In genomic region chr1:33055210-33055991, GRCh38 we compare ENCODE assay signal across 8 cellular contexts. TPM values are rescaled to one million over a fixed set of nuclear protein-coding genes. Genes with fewer than 3 reads are reported as not detected.
DNase-seq lines count a peak whose midpoint lies in the region; ATAC-seq and TF ChIP-seq lines count a peak whose summit lies in the region.

No MANE protein-coding gene starts in this region.

- H3K27ac ChIP-seq in SJCRH30 (no peak overlapping the region), body of pancreas (no peak overlapping the region)

- H3K4me1 ChIP-seq in Loucy (ENCODE audit: insufficient read depth, low read length, poor library complexity, severe bottlenecking) (no peaks in the 10 kb centered on the region), SJCRH30 (peaks cover 20% of the 10 kb centered on the region), body of pancreas (peaks cover 7% of the 10 kb centered on the region)

- no peak overlapping the region for H3K4me2 ChIP-seq in Loucy (ENCODE audit: low read depth, low read length, poor library complexity, severe bottlenecking)

- DNase-seq in ELF-1 (ENCODE audit: low read depth, low spot score) (peak; percentile 86), SJCRH30 (peak; percentile 93 to 96), body of pancreas (peak; percentile 62 to 85 (median 72)), hippocampal formation (lab: John Stamatoyannopoulos, UW) (peak; percentile 54 to 72), retinal pigment epithelial cell (ENCODE audit: low read depth) (peak; percentile 56)

- no peaks in the 10 kb centered on the region for H3K27me3 ChIP-seq in Loucy (ENCODE audit: insufficient read depth, low read length, poor library complexity, severe bottlenecking)
- no peaks in the 10 kb centered on the region for H3K27me3 ChIP-seq in SJCRH30
- no peaks in the 10 kb centered on the region for H3K27me3 ChIP-seq in body of pancreas

- intact Hi-C loops in body of pancreas (cut with DNase I): loop anchor here (5.0 kb wide), 1 partner anchor 118 kb away; no protein-coding TSS in a partner anchor

- H3K9me2 ChIP-seq in Loucy (replicated peaks; ENCODE audit: low read depth, low read length): no peaks in the 10 kb centered on the region

- H3K9ac ChIP-seq in Loucy (ENCODE audit: low read depth, low read length, poor library complexity, severe bottlenecking): no peak overlapping the region

- H3K36me3 ChIP-seq in Loucy (ENCODE audit: insufficient read depth, low read length) (no peaks in the 10 kb centered on the region), SJCRH30 (no peaks in the 10 kb centered on the region), body of pancreas (replicated peaks in 1 of 2; ENCODE audit: insufficient read depth in 1 of 2, low read depth in 2 of 2) (no peaks in the 10 kb centered on the region)

- H3K9me3 ChIP-seq in Loucy (ENCODE audit: insufficient read depth, low read depth, low read length): no peaks in the 10 kb centered on the region
- H3K9me3 ChIP-seq in SJCRH30 (replicated peaks): no peaks in the 10 kb centered on the region
- no peaks in the 10 kb centered on the region for H3K9me3 ChIP-seq in body of pancreas

- H3K4me3 ChIP-seq in Loucy (ENCODE audit: low read length, poor library complexity, severe bottlenecking) (no peak overlapping the region), SJCRH30 (no peak overlapping the region), body of pancreas (no peak overlapping the region), retinal pigment epithelial cell (ENCODE audit: low read length) (no peak overlapping the region)

- TF ChIP-seq CTCF in Loucy (conservative IDR thresholded peaks at IDR 0.05; ENCODE audit: low read length) (peak; percentile 67), body of pancreas (IDR thresholded peaks at IDR 0.05) (peak; percentile 37 to 83 (median 80)), retinal pigment epithelial cell (conservative IDR thresholded peaks at IDR 0.05; ENCODE audit: low read depth, low read length) (peak; percentile 75)

- TF ChIP-seq POLR2A in body of pancreas (IDR thresholded peaks at IDR 0.05): no peak

- WGBS in body of pancreas, 2 donors: 27 to 28% methylated on average over 8 to 11 of the region's 11 CpGs

- H2AFZ ChIP-seq in Loucy (ENCODE audit: low read length): no peak overlapping the region

- no peaks in the 10 kb centered on the region for H3F3A ChIP-seq in Loucy (ENCODE audit: low read depth)

- ATAC-seq in body of pancreas (peak; percentile 87), GM21390 (IDR thresholded peaks at IDR 0.05; ENCODE audit: unreplicated experiment) (no peak), GM18868 (IDR thresholded peaks at IDR 0.05; ENCODE audit: unreplicated experiment) (no peak)

- H4K20me1 ChIP-seq in Loucy (ENCODE audit: insufficient read depth, low read length, poor library complexity, severe bottlenecking): no peaks in the 10 kb centered on the region

- H3K79me2 ChIP-seq in Loucy (ENCODE audit: insufficient read depth, low read length): no peaks in the 10 kb centered on the region

RNA-seq across cellular contexts. Expression of gene AK2, which starts 18.7 kb away (rescaled TPM):
- 279 and 283 TPM in 2 replicates for total RNA-seq in SJCRH30 (2014; rRNA removed; shearing (Covaris generic))
- total RNA-seq in body of pancreas: 100 to 1,000 TPM in 1 of 2 donors, 10 to 100 TPM in 1; 76.8 to 533 TPM

RNA-seq across cellular contexts. Expression of gene AZIN2, which starts 25.6 kb away (rescaled TPM):
- 8.4 and 8.8 TPM in 2 replicates for total RNA-seq in SJCRH30 (2014; rRNA removed; shearing (Covaris generic))
- total RNA-seq in body of pancreas: 1 to 10 TPM; 1.0 to 1.6 TPM
